ENCODE assay signal across 18 cellular contexts in the genomic region with DNA sequence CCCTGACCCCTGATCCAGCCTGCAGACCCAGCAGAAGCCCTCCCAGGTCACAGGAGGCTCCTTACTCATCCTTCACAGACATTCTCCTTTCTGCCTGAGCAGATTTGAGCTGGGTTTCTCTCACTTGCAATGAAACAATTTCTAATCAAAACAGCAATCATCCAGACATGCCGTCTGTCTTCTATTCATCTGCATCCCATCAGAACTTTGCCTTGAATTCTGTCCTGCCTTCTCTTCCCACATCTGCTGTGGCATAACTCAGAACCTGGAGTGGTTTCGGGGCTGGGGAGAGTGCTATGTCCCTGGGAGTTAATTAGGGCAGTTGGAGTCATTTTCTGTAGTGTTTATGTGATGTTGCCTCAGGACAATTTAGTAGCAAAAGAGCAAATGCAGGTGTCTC.
DNase-seq lines count a peak whose midpoint lies in the region; ATAC-seq and TF ChIP-seq lines count a peak whose summit lies in the region.
"Had no signal": no experiment of that assay in that cellular context is flagged by ENCODE, and none has a peak within 500 bp of the region (broad histone marks: within the 10 kb centered on the region; RNA-seq: fewer than 3 reads in every experiment).

No MANE protein-coding gene starts in this region.

- no peak overlapping the region for H2AFZ ChIP-seq in SK-N-SH (ENCODE audit: low read depth)

- H3K27me3 ChIP-seq in SK-N-SH (ENCODE audit: insufficient read depth) = no peaks in the 10 kb centered on the region; the same call in 1 of the 2 replicates
- H3K27me3 ChIP-seq in muscle layer of colon (ENCODE audit: control insufficient read depth in 1 of 2, insufficient read depth in 2 of 2, low read length in 2 of 2) = no peaks in the 10 kb centered on the region
- H3K27me3 ChIP-seq: BLaER1, SJSA1 had no signal

- H3K4me3 ChIP-seq in SK-N-SH (ENCODE audit: low read depth in 2 of 2, low read length in 1 of 2) (no peak overlapping the region), muscle layer of colon (ENCODE audit: low read depth in 1 of 2, low read length in 2 of 2) (no peak overlapping the region)
- H3K4me3 ChIP-seq: BLaER1, SJSA1 had no signal

- H3K9me2 ChIP-seq in SK-N-SH = no peaks in the 10 kb centered on the region

- no peak for TF ChIP-seq EP300 in SK-N-SH (IDR thresholded peaks at IDR 0.05; ENCODE audit: borderline replicate concordance in 1 of 2, low read depth in 1 of 2, low read length in 1 of 2)

- H3K9ac ChIP-seq in SK-N-SH = no peak overlapping the region
- peak overlapping the region; percentile 17 for H3K9ac ChIP-seq in muscle layer of colon (ENCODE audit: low read length)
- H3K9ac ChIP-seq: BLaER1, KMS-11 had no signal

- TF ChIP-seq RAD21 in SK-N-SH (IDR thresholded peaks at IDR 0.05; ENCODE audit: low read length) = no peak

- H3K9me3 ChIP-seq in SK-N-SH (no peaks in the 10 kb centered on the region), muscle layer of colon (ENCODE audit: low read length) (no peaks in the 10 kb centered on the region)
- H3K9me3 ChIP-seq: BLaER1, SJSA1 had no signal

- 7% methylated on average over 2 of the region's 2 CpGs for WGBS in SK-N-SH (ENCODE audit: low lambda C conversion rate)

- peak overlapping the region in 1 of 2 experiments; percentile 34; a peak in 1 of 4 replicates for H3K27ac ChIP-seq in SK-N-SH (ENCODE audit: low read depth in 2 of 2, low read length in 1 of 2)
- peak overlapping the region; percentile 88 for H3K27ac ChIP-seq in muscle layer of colon (ENCODE audit: low read depth, low read length)
- H3K27ac ChIP-seq: BLaER1, KMS-11, SJSA1 had no signal

- H3K36me3 ChIP-seq in SK-N-SH (replicated peaks in 1 of 2; ENCODE audit: control insufficient read depth in 1 of 2, insufficient read depth in 2 of 2, low read length in 1 of 2) (no peaks in the 10 kb centered on the region), muscle layer of colon (ENCODE audit: insufficient read depth, low read length) (no peaks in the 10 kb centered on the region)
- H3K36me3 ChIP-seq: BLaER1, SJSA1 had no signal

- TF ChIP-seq CTCF in SK-N-SH (IDR thresholded peaks at IDR 0.05) = no peak

- peak; percentile 27 for DNase-seq in SK-N-SH
- peak; percentile 62 for DNase-seq in NCI-H69 (lab: John Stamatoyannopoulos, UW)
- no peak for DNase-seq in hepatic stellate cell (ENCODE audit: low spot score)
- DNase-seq: Calu3; CD8-positive, alpha-beta T cell; DMS53; H9; NCI-H2029; NCI-H446 treated with DMSO at 0.1 percent for 48 hours had no signal

- no peak overlapping the region for H3K4me2 ChIP-seq in SK-N-SH
- H3K4me2 ChIP-seq: BLaER1, KMS-11 had no signal

- H3F3A ChIP-seq in SK-N-SH (replicated peaks; ENCODE audit: insufficient read depth) = no peaks in the 10 kb centered on the region

- no peaks in the 10 kb centered on the region for H4K20me1 ChIP-seq in SK-N-SH (ENCODE audit: insufficient read depth)
- H4K20me1 ChIP-seq: BLaER1 had no signal

- H3K4me1 ChIP-seq in SK-N-SH (ENCODE audit: control insufficient read depth in 1 of 2, insufficient read depth in 2 of 2, low read depth in 1 of 2, low read length in 1 of 2) (peaks cover 0 to 15% of the 10 kb centered on the region in 2 experiments; a peak in 1 of 4 replicates), muscle layer of colon (ENCODE audit: insufficient read depth, low read length) (peaks cover 53% of the 10 kb centered on the region)
- H3K4me1 ChIP-seq: BLaER1, SJSA1 had no signal

- CTCF ChIA-PET in SK-N-SH (lab: Yijun Ruan, JAX) = interaction anchor here (0.9 kb wide), 1 partner anchor 28 kb away, joined by 3 read pairs; no protein-coding TSS in a partner anchor

- POLR2A ChIA-PET in SK-N-SH (lab: Yijun Ruan, JAX) = no interaction called here

- H3K79me2 ChIP-seq in SK-N-SH (ENCODE audit: insufficient read depth) = no peaks in the 10 kb centered on the region

- ATAC-seq in SK-N-SH treated with all-trans-retinoic acid at 6 μM for 48 hours (no peak), HG02759 (IDR thresholded peaks at IDR 0.05; ENCODE audit: unreplicated experiment) (no peak), GM18870 (IDR thresholded peaks at IDR 0.05; ENCODE audit: unreplicated experiment) (no peak), HG03469 (IDR thresholded peaks at IDR 0.05; ENCODE audit: unreplicated experiment) (no peak)
- ATAC-seq: CD8-positive, alpha-beta T cell; Panc1 had no signal

TF ChIP-seq in SK-N-SH, 30 proteins besides CTCF, POLR2A, EP300 and RAD21:
- TF ChIP-seq NFIC (IDR thresholded peaks at IDR 0.05; ENCODE audit: borderline replicate concordance) = no peak
- no peak for TF ChIP-seq CHD2 (IDR thresholded peaks at IDR 0.05; ENCODE audit: low read length, partially characterized antibody)
- TF ChIP-seq GATA2 (CRISPR knock-in tag; IDR thresholded peaks at IDR 0.05) = peak; percentile 59
- no peak for TF ChIP-seq POLR2AphosphoS5 (IDR thresholded peaks at IDR 0.05; ENCODE audit: low read depth, low read length)
- no peak for TF ChIP-seq TEAD4 (IDR thresholded peaks at IDR 0.05; ENCODE audit: borderline replicate concordance, insufficient read depth)
- TF ChIP-seq MEF2A (IDR thresholded peaks at IDR 0.05; ENCODE audit: borderline replicate concordance, low read depth) = no peak

TF ChIP-seq in SK-N-SH treated with all-trans-retinoic acid at 6 μM for 48 hours, 23 proteins besides CTCF, POLR2A, EP300 and RAD21:
- no peak for TF ChIP-seq TOX (CRISPR knock-in tag; IDR thresholded peaks at IDR 0.05; ENCODE audit: borderline replicate concordance)
- no peak for TF ChIP-seq OSR1 (CRISPR knock-in tag; IDR thresholded peaks at IDR 0.05)
- TF ChIP-seq TCF4 (CRISPR knock-in tag; IDR thresholded peaks at IDR 0.05; ENCODE audit: borderline replicate concordance) = no peak
- no peak for TF ChIP-seq BACH2 (CRISPR knock-in tag; IDR thresholded peaks at IDR 0.05; ENCODE audit: borderline replicate concordance)
- TF ChIP-seq ESRRG (CRISPR knock-in tag; IDR thresholded peaks at IDR 0.05) = no peak
- TF ChIP-seq RARB (CRISPR knock-in tag; IDR thresholded peaks at IDR 0.05) = no peak
- no peak for TF ChIP-seq ZFP30 (CRISPR knock-in tag; IDR thresholded peaks at IDR 0.05)
- TF ChIP-seq SNAI2 (CRISPR knock-in tag; IDR thresholded peaks at IDR 0.05) = no peak
- no peak for TF ChIP-seq ZFP3 (CRISPR knock-in tag; IDR thresholded peaks at IDR 0.05)
- no peak for TF ChIP-seq ISL1 (CRISPR knock-in tag; IDR thresholded peaks at IDR 0.05)
- TF ChIP-seq ZNF8 (CRISPR knock-in tag; IDR thresholded peaks at IDR 0.05) = no peak
- TF ChIP-seq ARNTL (CRISPR knock-in tag; IDR thresholded peaks at IDR 0.05; ENCODE audit: borderline replicate concordance, low read depth) = no peak
- no peak for TF ChIP-seq ZNF70 (CRISPR knock-in tag; IDR thresholded peaks at IDR 0.05)
- TF ChIP-seq POU6F1 (CRISPR knock-in tag; IDR thresholded peaks at IDR 0.05; ENCODE audit: borderline replicate concordance, low read depth) = no peak
